ENCODE assay signal across 25 cellular contexts in genomic region chr15:69472575-69472974, GRCh38. TPM values are rescaled to one million over a fixed set of nuclear protein-coding genes. Genes with fewer than 3 reads are reported as not detected.
"Had no signal": no experiment of that assay in that cellular context is flagged by ENCODE, and none has a peak within 500 bp of the region (broad histone marks: within the 10 kb centered on the region; RNA-seq: fewer than 3 reads in every experiment).

No MANE protein-coding gene starts in this region.

- H3K36me3 Mint-ChIP-seq: immature natural killer cell; naive thymus-derived CD8-positive, alpha-beta T cell; stimulated activated memory B cell treated with anti-CD40 and anti-IgM and Interleukin-4, amounts not matched to agents 10 μg/mL and 1 μg/mL and 100 μg/mL, for 72 hours had no signal

- H3K27ac Mint-ChIP-seq: stimulated activated memory B cell treated with anti-CD40 and anti-IgM and Interleukin-4, amounts not matched to agents 10 μg/mL and 1 μg/mL and 100 μg/mL, for 72 hours; stimulated activated naive CD8-positive, alpha-beta T cell treated with anti-CD3 and anti-CD28 coated beads, Interleukin-15, Interleukin-2, amounts not matched to agents 100 ng/mL and 50 ng/mL, for 24 hours had no signal

- H3K4me3 Mint-ChIP-seq: immature natural killer cell; naive thymus-derived CD8-positive, alpha-beta T cell; stimulated activated memory B cell treated with anti-CD40 and anti-IgM and Interleukin-4, amounts not matched to agents 10 μg/mL and 1 μg/mL and 100 μg/mL, for 72 hours; stimulated activated naive CD8-positive, alpha-beta T cell treated with anti-CD3 and anti-CD28 coated beads, Interleukin-15, Interleukin-2, amounts not matched to agents 100 ng/mL and 50 ng/mL, for 24 hours had no signal

- ATAC-seq: gastroesophageal sphincter; mucosa of descending colon; naive thymus-derived CD8-positive, alpha-beta T cell; psoas muscle; sciatic nerve; stimulated activated memory B cell treated with anti-CD40 and anti-IgM and Interleukin-4, amounts not matched to agents 10 μg/mL and 1 μg/mL and 100 μg/mL, for 72 hours had no signal

- DNase-seq: cortex of kidney; dorsolateral prefrontal cortex; effector CD8-positive, alpha-beta T cell; foreskin fibroblast; immature natural killer cell; kidney; left cardiac atrium; mammary epithelial cell; mucosa of descending colon; naive thymus-derived CD8-positive, alpha-beta T cell; psoas muscle; retina; spleen; stimulated activated CD4-positive, alpha-beta T cell treated with anti-CD3 and anti-CD28 coated beads, Interleukin-15, amount 100 ng/mL, for 24 hours; stimulated activated CD4-positive, alpha-beta T cell treated with anti-CD3 and anti-CD28 coated beads, Interleukin-1b, Interleukin-23, amount 100 ng/mL, for 48 hours; stimulated activated CD4-positive, alpha-beta T cell treated with anti-CD3 and anti-CD28 coated beads, Interleukin-4, amount 100 ng/mL, for 24 hours; upper lobe of left lung; uterus had no signal

- H3K9me3 ChIP-seq: esophagus muscularis mucosa, gastroesophageal sphincter, mucosa of descending colon, neutrophil, psoas muscle, spleen, tibial artery, upper lobe of left lung, uterus had no signal

RNA-seq across cellular contexts. Expression of gene KIF23, which starts 58.4 kb away (rescaled TPM):
- total RNA-seq: naive thymus-derived CD8-positive, alpha-beta T cell had no signal
